In genomic region chr11:57321996-57322880, GRCh38 we compare ENCODE assay signal across 8 cellular contexts. TPM values are rescaled to one million over a fixed set of nuclear protein-coding genes. Genes with fewer than 3 reads are reported as not detected.
DNase-seq lines count a peak whose midpoint lies in the region; ATAC-seq and TF ChIP-seq lines count a peak whose summit lies in the region.

No MANE protein-coding gene starts in this region.

- ATAC-seq in lung (ENCODE audit: insufficient read depth, low FRiP score) (peak; percentile 48), GM18858 (IDR thresholded peaks at IDR 0.05; ENCODE audit: unreplicated experiment) (no peak), HG03175 (IDR thresholded peaks at IDR 0.05; ENCODE audit: unreplicated experiment) (no peak)

- H3K4me3 ChIP-seq in AG09309 (ENCODE audit: control insufficient read depth, low read depth, low read length) (peak overlapping the region; percentile 90), SJSA1 (peak overlapping the region; percentile 23), endocrine pancreas (ENCODE audit: control insufficient read depth, insufficient read depth, low read length) (no peak overlapping the region), lung (no peak overlapping the region), testis (peak overlapping the region in 1 of 2 donors; percentile 88)

- no peak for TF ChIP-seq POLR2A in testis (IDR thresholded peaks at IDR 0.05)

- 29 to 58% methylated on average over 14 of the region's 14 CpGs for WGBS in lung, 2 donors
- WGBS in testis, 2 donors, result 15 to 18% methylated on average over 14 of the region's 14 CpGs

- DNase-seq in AG09309 (ENCODE audit: low read depth) (peak; percentile 95), GOT3 (lab: John Stamatoyannopoulos, UW) (peak; percentile 71), SJSA1 (ENCODE audit: low read depth in 1 of 2, low spot score in 2 of 2) (peak; percentile 94 to 96), lung (ENCODE audit: low spot score) (peak; percentile 93), testis (peak; percentile 91)

- H3K27me3 ChIP-seq in SJSA1 (replicated peaks), result no peaks in the 10 kb centered on the region
- H3K27me3 ChIP-seq in endocrine pancreas (ENCODE audit: control insufficient read depth, insufficient read depth, low read length), result no peaks in the 10 kb centered on the region
- H3K27me3 ChIP-seq in lung (ENCODE audit: control insufficient read depth, insufficient read depth), result no peaks in the 10 kb centered on the region
- no peaks in the 10 kb centered on the region for H3K27me3 ChIP-seq in testis

- H3K9me3 ChIP-seq in SJSA1 (replicated peaks) (no peaks in the 10 kb centered on the region), endocrine pancreas (ENCODE audit: control insufficient read depth, low read length) (no peaks in the 10 kb centered on the region), lung (ENCODE audit: control insufficient read depth in 2 of 2, insufficient read depth in 1 of 2, low read length in 1 of 2) (no peaks in the 10 kb centered on the region), testis (no peaks in the 10 kb centered on the region)

- H3K27ac ChIP-seq in SJSA1 (peak overlapping the region; percentile 79), lung (ENCODE audit: low read depth in 1 of 2, low read length in 1 of 2) (peak overlapping the region; percentile 79 to 81), testis (peak overlapping the region; percentile 84 to 98)

- peak overlapping the region; percentile 52 for H3K9ac ChIP-seq in endocrine pancreas (ENCODE audit: control insufficient read depth, insufficient read depth, low read length)

- H3K36me3 ChIP-seq in SJSA1 (peaks cover 51% of the 10 kb centered on the region), endocrine pancreas (ENCODE audit: control insufficient read depth, insufficient read depth, low read length) (peaks cover under 1% of the 10 kb centered on the region), lung (ENCODE audit: control insufficient read depth in 2 of 2, insufficient read depth in 2 of 2, low read length in 2 of 2) (peaks cover 0 to 15% of the 10 kb centered on the region in 2 donors), testis (ENCODE audit: low read depth, missing control alignments) (no peaks in the 10 kb centered on the region)

- TF ChIP-seq CTCF in AG09309 (IDR thresholded peaks at IDR 0.05; ENCODE audit: control insufficient read depth, insufficient read depth, low read depth, low read length, missing control alignments) (no peak), lung (IDR thresholded peaks at IDR 0.05; ENCODE audit: control extremely low read depth, extremely low read depth) (no peak), testis (IDR thresholded peaks at IDR 0.05) (no peak)

- peaks cover 45% of the 10 kb centered on the region for H3K4me1 ChIP-seq in SJSA1 (replicated peaks)
- H3K4me1 ChIP-seq in endocrine pancreas (ENCODE audit: control insufficient read depth, insufficient read depth, low read length), result no peaks in the 10 kb centered on the region
- peaks cover 0 to 28% of the 10 kb centered on the region in 2 donors for H3K4me1 ChIP-seq in lung (ENCODE audit: control insufficient read depth in 2 of 2, insufficient read depth in 2 of 2, low read length in 2 of 2)
- H3K4me1 ChIP-seq in testis, result peaks cover 56% of the 10 kb centered on the region

- intact Hi-C loops in testis (cut with DNase I; ENCODE audit: low total_unique reads), result no loop called here

RNA-seq across cellular contexts. Expression of gene TNKS1BP1, which starts 2.5 kb away (rescaled TPM):
- 27.1 and 32.1 TPM in 2 replicates for total RNA-seq in SJSA1 (2014; rRNA removed; shearing (Covaris generic))
- 100 to 1,000 TPM; 107 to 220 TPM for total RNA-seq in lung
- polyA plus RNA-seq in lung, result 100 to 1,000 TPM in 1 of 2 donors, 10 to 100 TPM in 1; 87.0 to 171 TPM
- total RNA-seq in testis, result 10 to 100 TPM; 85.2 to 99.4 TPM
- polyA plus RNA-seq in testis (ENCODE audit: insufficient read depth, low read depth, low replicate concordance), result 62.3 TPM

RNA-seq across cellular contexts. Expression of gene SSRP1, which starts 13.5 kb away (rescaled TPM):
- 133 and 186 TPM in 2 replicates for total RNA-seq in SJSA1 (2014; rRNA removed; shearing (Covaris generic))
- 10 to 100 TPM; 54.7 to 76.9 TPM for total RNA-seq in lung
- polyA plus RNA-seq in lung, result 10 to 100 TPM; 37.1 to 74.4 TPM
- total RNA-seq in testis, result 100 to 1,000 TPM in 1 of 2 donors, 10 to 100 TPM in 1; 89.1 to 111 TPM
- polyA plus RNA-seq in testis (ENCODE audit: insufficient read depth, low read depth, low replicate concordance), result 104 TPM

RNA-seq across cellular contexts. Expression of gene P2RX3, which starts 15.9 kb away (rescaled TPM):
- not detected in 2 replicates for total RNA-seq in SJSA1 (2014; rRNA removed; shearing (Covaris generic))
- total RNA-seq in lung, result under 1 TPM in 1 of 2 donors, not detected in 1; 0.11 TPM
- polyA plus RNA-seq in lung, result not detected
- total RNA-seq in testis, result 1 to 10 TPM; 2.5 to 3.3 TPM
- 8.5 TPM for polyA plus RNA-seq in testis (ENCODE audit: insufficient read depth, low read depth, low replicate concordance)

RNA-seq across cellular contexts. Expression of gene PRG3, which starts 58.7 kb away (rescaled TPM):
- total RNA-seq in SJSA1 (2014; rRNA removed; shearing (Covaris generic)), result not detected in 2 replicates
- total RNA-seq in lung (1 to 10 TPM in 1 of 2 donors, not detected in 1; 1.4 TPM), testis (not detected)
- polyA plus RNA-seq in lung (under 1 TPM in 1 of 2 donors, not detected in 1; 0.63 TPM), testis (ENCODE audit: insufficient read depth, low read depth, low replicate concordance) (not detected)

Comparison
In these comparisons a context has a peak if more than half of its experiments do, and no peak if none do; other contexts are left out.
1. H3K4me3 ChIP-seq: peak in AG09309 (single experiment) and SJSA1 (single experiment); none in endocrine pancreas (single experiment) and lung (single experiment).
2. Peak in every context shown above with its lines, with median percentiles within 50 percentile points of each other: DNase-seq and H3K27ac ChIP-seq.